Comparison of ENCODE assay signal across 1 cellular context in the genomic region with DNA sequence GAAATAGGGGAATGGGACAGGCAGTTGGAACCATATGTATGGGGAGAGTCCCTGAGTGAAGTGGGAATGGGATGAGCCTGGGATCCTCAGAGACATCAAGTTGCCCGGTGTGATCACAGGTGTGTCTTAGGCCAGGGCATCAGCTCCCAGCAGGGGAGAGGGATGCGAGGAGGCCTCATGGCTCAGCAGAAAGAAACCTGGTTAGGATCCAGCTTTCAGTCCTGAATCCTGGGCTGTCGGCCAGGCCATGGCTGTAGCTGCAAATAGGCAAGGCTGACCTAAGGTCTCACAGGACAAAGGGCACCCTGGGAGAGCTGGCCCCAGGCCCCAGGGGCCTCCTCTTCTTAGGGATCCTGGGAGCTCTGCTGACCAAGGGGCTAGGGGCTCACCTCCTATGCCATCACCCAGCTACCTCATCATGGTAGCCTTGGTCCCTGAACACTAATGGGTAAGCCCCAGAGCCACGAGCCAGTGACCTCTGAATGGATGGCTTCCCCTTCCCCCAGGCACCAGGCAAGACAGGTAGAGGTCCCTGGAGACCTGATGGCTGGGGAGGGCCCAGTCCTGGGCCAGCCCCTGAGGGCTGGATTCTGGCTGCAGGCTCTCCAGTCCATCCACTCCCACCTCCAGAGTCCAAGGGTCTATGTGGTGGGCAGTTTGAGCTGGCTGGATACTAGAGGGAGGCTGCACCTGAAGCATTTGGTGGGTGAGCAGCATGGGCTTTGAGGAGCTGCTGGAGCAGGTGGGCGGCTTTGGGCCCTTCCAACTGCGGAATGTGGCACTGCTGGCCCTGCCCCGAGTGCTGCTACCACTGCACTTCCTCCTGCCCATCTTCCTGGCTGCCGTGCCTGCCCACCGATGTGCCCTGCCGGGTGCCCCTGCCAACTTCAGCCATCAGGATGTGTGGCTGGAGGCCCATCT.
TF ChIP-seq lines count a peak whose summit lies in the region.

Gene SLC22A7, plus strand, starts transcription at position 617 of the 921 bp plus-strand sequence. Its CDS starts 99 bp downstream, at position 716.

TF ChIP-seq in IMR-90, 13 proteins besides CTCF, POLR2A, EP300 and RAD21 (continued from another document):
- no peak for TF ChIP-seq ELK1 (IDR thresholded peaks at IDR 0.05; ENCODE audit: borderline replicate concordance, low read depth, low read length)
